ENCODE assay signal across 32 cellular contexts in genomic region chr14:89947344-89947743, GRCh38.
"Had no signal": no experiment of that assay in that cellular context is flagged by ENCODE, and none has a peak within 500 bp of the region (broad histone marks: within the 10 kb centered on the region; RNA-seq: fewer than 3 reads in every experiment).

No MANE protein-coding gene starts in this region.

- H3K9me3 ChIP-seq: breast epithelium, esophagus squamous epithelium, ovary, tibial nerve had no signal

- H3K4me3 ChIP-seq: breast epithelium, esophagus squamous epithelium, ovary, skin epidermis, tibial nerve had no signal

- H3K27ac Mint-ChIP-seq: activated CD4-positive, alpha-beta memory T cell treated with anti-CD3 and anti-CD28 coated beads, Interleukin-2, amount 10 ng/mL, durations not matched to agents 7 days and 5 days; activated CD4-positive, alpha-beta T cell treated with anti-CD3 and anti-CD28 coated beads, Interleukin-2, amount 10 ng/mL, durations not matched to agents 7 days and 5 days; activated CD8-positive, alpha-beta memory T cell treated with anti-CD3 and anti-CD28 coated beads, Interleukin-2, amount 10 ng/mL, durations not matched to agents 7 days and 5 days; naive thymus-derived CD4-positive, alpha-beta T cell; progenitor cell of endocrine pancreas; stimulated activated memory B cell treated with anti-CD40 and anti-IgM and Interleukin-4, amounts not matched to agents 10 μg/mL and 1 μg/mL and 100 μg/mL, for 72 hours; T-helper 17 cell had no signal

- H3K27me3 Mint-ChIP-seq: activated CD4-positive, alpha-beta memory T cell treated with anti-CD3 and anti-CD28 coated beads, Interleukin-2, amount 10 ng/mL, durations not matched to agents 7 days and 5 days; activated CD4-positive, alpha-beta T cell treated with anti-CD3 and anti-CD28 coated beads, Interleukin-2, amount 10 ng/mL, durations not matched to agents 7 days and 5 days; activated CD8-positive, alpha-beta memory T cell treated with anti-CD3 and anti-CD28 coated beads, Interleukin-2, amount 10 ng/mL, durations not matched to agents 7 days and 5 days; central memory CD8-positive, alpha-beta T cell; naive thymus-derived CD4-positive, alpha-beta T cell; progenitor cell of endocrine pancreas; stimulated activated memory B cell treated with anti-CD40 and anti-IgM and Interleukin-4, amounts not matched to agents 10 μg/mL and 1 μg/mL and 100 μg/mL, for 72 hours; T-helper 17 cell had no signal

- H3K4me3 Mint-ChIP-seq: activated CD4-positive, alpha-beta memory T cell treated with anti-CD3 and anti-CD28 coated beads, Interleukin-2, amount 10 ng/mL, durations not matched to agents 7 days and 5 days; activated CD4-positive, alpha-beta T cell treated with anti-CD3 and anti-CD28 coated beads, Interleukin-2, amount 10 ng/mL, durations not matched to agents 7 days and 5 days; activated CD8-positive, alpha-beta memory T cell treated with anti-CD3 and anti-CD28 coated beads, Interleukin-2, amount 10 ng/mL, durations not matched to agents 7 days and 5 days; central memory CD8-positive, alpha-beta T cell; naive thymus-derived CD4-positive, alpha-beta T cell; stimulated activated memory B cell treated with anti-CD40 and anti-IgM and Interleukin-4, amounts not matched to agents 10 μg/mL and 1 μg/mL and 100 μg/mL, for 72 hours; T-helper 17 cell had no signal

- H3K27ac ChIP-seq: breast epithelium, epithelial cell of prostate, esophagus squamous epithelium, ovary, skin epidermis, tibial nerve, WERI-Rb-1 had no signal

- H3K4me1 ChIP-seq: breast epithelium, tibial nerve had no signal

- DNase-seq: activated CD4-positive, alpha-beta memory T cell treated with anti-CD3 and anti-CD28 coated beads, Interleukin-2, amount 10 ng/mL, durations not matched to agents 7 days and 5 days; activated CD4-positive, alpha-beta T cell treated with anti-CD3 and anti-CD28 coated beads, Interleukin-2, amount 10 ng/mL, durations not matched to agents 7 days and 5 days; activated CD8-positive, alpha-beta memory T cell treated with anti-CD3 and anti-CD28 coated beads, Interleukin-2, amount 10 ng/mL, durations not matched to agents 7 days and 5 days; activated naive CD4-positive, alpha-beta T cell treated with Interleukin-2 at 50 U/mL for 16 hours; activated T-cell treated with anti-CD3 and anti-CD28 coated beads, Interleukin-2, amount 50 U/mL, for 48 hours; dermis blood vessel endothelial cell; effector CD4-positive, alpha-beta T cell; esophagus squamous epithelium; islet precursor cell; left cardiac atrium; left ventricle myocardium superior; mammary epithelial cell; midbrain; naive thymus-derived CD4-positive, alpha-beta T cell; ovary; stimulated activated CD4-positive, alpha-beta T cell treated with anti-CD3 and anti-CD28 coated beads, Interleukin-12 subunit alpha, Interleukin-12 subunit beta, amount 100 ng/mL, for 4 hours; stimulated activated CD4-positive, alpha-beta T cell treated with anti-CD3 and anti-CD28 coated beads, Interleukin-4, amount 100 ng/mL, for 24 hours; SW 1271; T-helper 17 cell; T1000; WERI-Rb-1 had no signal

- FAIRE-seq: colon, endometrium, frontal cortex had no signal

- H3K27me3 ChIP-seq: breast epithelium, esophagus squamous epithelium, ovary, tibial nerve had no signal

- H3K9me3 Mint-ChIP-seq: activated CD4-positive, alpha-beta memory T cell treated with anti-CD3 and anti-CD28 coated beads, Interleukin-2, amount 10 ng/mL, durations not matched to agents 7 days and 5 days; activated CD4-positive, alpha-beta T cell treated with anti-CD3 and anti-CD28 coated beads, Interleukin-2, amount 10 ng/mL, durations not matched to agents 7 days and 5 days; central memory CD8-positive, alpha-beta T cell had no signal

- H3K4me1 Mint-ChIP-seq: activated CD4-positive, alpha-beta memory T cell treated with anti-CD3 and anti-CD28 coated beads, Interleukin-2, amount 10 ng/mL, durations not matched to agents 7 days and 5 days; activated CD4-positive, alpha-beta T cell treated with anti-CD3 and anti-CD28 coated beads, Interleukin-2, amount 10 ng/mL, durations not matched to agents 7 days and 5 days; activated CD8-positive, alpha-beta memory T cell treated with anti-CD3 and anti-CD28 coated beads, Interleukin-2, amount 10 ng/mL, durations not matched to agents 7 days and 5 days; central memory CD8-positive, alpha-beta T cell; stimulated activated memory B cell treated with anti-CD40 and anti-IgM and Interleukin-4, amounts not matched to agents 10 μg/mL and 1 μg/mL and 100 μg/mL, for 72 hours had no signal

- ATAC-seq: activated CD8-positive, alpha-beta memory T cell treated with anti-CD3 and anti-CD28 coated beads, Interleukin-2, amount 10 ng/mL, durations not matched to agents 7 days and 5 days; left cardiac atrium; left ventricle myocardium superior; naive thymus-derived CD4-positive, alpha-beta T cell; sciatic nerve; stimulated activated memory B cell treated with anti-CD40 and anti-IgM and Interleukin-4, amounts not matched to agents 10 μg/mL and 1 μg/mL and 100 μg/mL, for 72 hours; T-helper 17 cell had no signal

- H3K36me3 ChIP-seq: breast epithelium, ovary, WERI-Rb-1 had no signal
